ENCODE assay signal across 8 cellular contexts in genomic region chr2:132304675-132305380, GRCh38.
DNase-seq lines count a peak whose midpoint lies in the region; ATAC-seq, FAIRE-seq and TF ChIP-seq lines count a peak whose summit lies in the region.
"Not testable (repeated sequence)": the region's sequence is repeated elsewhere in the genome, so short reads cannot be mapped to it uniquely, and the experiment has no call there.

No MANE protein-coding gene starts in this region.

- FAIRE-seq in A549 (lab: Jason Lieb, UNC) = not testable (repeated sequence)

- TF ChIP-seq POLR2A in A549 (IDR thresholded peaks at IDR 0.05; ENCODE audit: low read length); esophagus squamous epithelium (IDR thresholded peaks at IDR 0.05): not testable (repeated sequence)

- TF ChIP-seq EP300 in A549 (IDR thresholded peaks at IDR 0.05) = not testable (repeated sequence)

- TF ChIP-seq RAD21 in A549 (conservative IDR thresholded peaks at IDR 0.05 in 1 of 2, IDR thresholded peaks at IDR 0.05 in 1 of 2) = not testable (repeated sequence)

- H3K36me3 ChIP-seq in esophagus squamous epithelium; mucosa of descending colon (ENCODE audit: low read depth): not testable (repeated sequence)

- H3K4me1 ChIP-seq in A549; mucosa of descending colon (ENCODE audit: low read depth): not testable (repeated sequence)
- H3K4me1 ChIP-seq in esophagus squamous epithelium = peaks cover 0 to 12% (median 0%) of the 10 kb centered on the region in 3 donors

- ATAC-seq in A549 = peak; percentile 99
- peak; percentile 86 for ATAC-seq in mucosa of descending colon
- ATAC-seq in sciatic nerve = peak; percentile 98

- H3K27ac ChIP-seq in A549 (peak overlapping the region; percentile 48 to 77; a peak in 4 of 6 replicates), esophagus squamous epithelium (peak overlapping the region in 2 of 4 donors; percentile 17 to 49)

- intact Hi-C loops in esophagus squamous epithelium (cut with DNase I); mucosa of descending colon (cut with DNase I, micrococcal nuclease); sciatic nerve (cut with DNase I): not testable (repeated sequence)

- CTCF ChIA-PET in A549 (lab: Yijun Ruan, JAX) = interaction anchor here (1.0 kb wide), 1 partner anchor 139 kb away, joined by 3 read pairs; no protein-coding TSS in a partner anchor

- not testable (repeated sequence) for H3K27me3 ChIP-seq in esophagus squamous epithelium

- POLR2A ChIA-PET in A549 (lab: Yijun Ruan, JAX) = not testable (repeated sequence)

- H3K4me2 ChIP-seq in A549 = peak overlapping the region; percentile 89

- H3K9me3 ChIP-seq in A549, esophagus squamous epithelium, mucosa of descending colon: not testable (repeated sequence)

- DNase-seq in A549 (ENCODE audit: low read depth in 1 of 2, low spot score in 1 of 2) (peak; percentile 61 to 89), GM12865 (ENCODE audit: low read depth) (peak; percentile 10), NCI-H524 treated with DMSO at 0.1 percent for 48 hours (lab: John Stamatoyannopoulos, UW) (peak; percentile 39), astrocyte of the hippocampus (ENCODE audit: low read depth, low spot score) (peak; percentile 91), iPS DF 4.7 (ENCODE audit: extremely low read depth, low spot score) (peak; percentile 69), mucosa of descending colon (peak; percentile 68 to 73 (median 73)), sciatic nerve (ENCODE audit: low spot score) (peak; percentile 88)
- not testable (repeated sequence) for DNase-seq in esophagus squamous epithelium (lab: John Stamatoyannopoulos, UW)

- H3K4me3 ChIP-seq in A549 = peak overlapping the region; percentile 44
- not testable (repeated sequence) for H3K4me3 ChIP-seq in GM12865 (ENCODE audit: low read depth, low read length); mucosa of descending colon
- H3K4me3 ChIP-seq in esophagus squamous epithelium = peak overlapping the region; percentile 0 to 55 (median 35)

- WGBS in A549 (ENCODE audit: missing lambda C conversion rate) = 15% methylated on average over 23 of the region's 27 CpGs
- 0 to 3% methylated on average over 5 to 13 of the region's 27 CpGs for WGBS in esophagus squamous epithelium, 2 donors

- TF ChIP-seq CTCF in A549 (IDR thresholded peaks at IDR 0.05); GM12865 (IDR thresholded peaks at IDR 0.05; ENCODE audit: insufficient read depth, low read depth, low read length, missing control alignments); esophagus squamous epithelium (IDR thresholded peaks at IDR 0.05); mucosa of descending colon (IDR thresholded peaks at IDR 0.05): not testable (repeated sequence)

TF ChIP-seq in A549, 52 proteins besides CTCF, POLR2A, EP300 and RAD21:
- peak; percentile 41 to 89; a peak in 3 of 4 replicates for TF ChIP-seq CEBPB (IDR thresholded peaks at IDR 0.05)
- TF ChIP-seq, protein P1, sequence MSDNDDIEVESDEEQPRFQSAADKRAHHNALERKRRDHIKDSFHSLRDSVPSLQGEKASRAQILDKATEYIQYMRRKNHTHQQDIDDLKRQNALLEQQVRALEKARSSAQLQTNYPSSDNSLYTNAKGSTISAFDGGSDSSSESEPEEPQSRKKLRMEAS (IDR thresholded peaks at IDR 0.05) = peak; percentile 46; the same call in 1 of the 2 replicates
